ENCODE assay signal across 23 cellular contexts in genomic region chr20:25567286-25567685, GRCh38.
"Had no signal": no experiment of that assay in that cellular context is flagged by ENCODE, and none has a peak within 500 bp of the region (broad histone marks: within the 10 kb centered on the region; RNA-seq: fewer than 3 reads in every experiment).

No MANE protein-coding gene starts in this region.

- H3K9me3 Mint-ChIP-seq: effector memory CD8-positive, alpha-beta T cell had no signal

- H3K4me3 Mint-ChIP-seq: effector memory CD8-positive, alpha-beta T cell; immature natural killer cell; natural killer cell; type B pancreatic cell had no signal

- H3K4me3 ChIP-seq: lower lobe of right lung, pancreas, right lobe of liver, testis, tibial artery had no signal

- ATAC-seq: effector memory CD8-positive, alpha-beta T cell; left colon; left ventricle myocardium superior; lower lobe of right lung; pancreas; right lobe of liver had no signal

- H3K9me3 ChIP-seq: lower lobe of right lung, neutrophil, pancreas, right lobe of liver, testis, tibial artery had no signal

- H3K27me3 Mint-ChIP-seq: effector memory CD8-positive, alpha-beta T cell; type B pancreatic cell had no signal

- H3K4me1 Mint-ChIP-seq: immature natural killer cell, natural killer cell had no signal

- H3K27me3 ChIP-seq: neutrophil, pancreas, right lobe of liver, testis, tibial artery had no signal

- H3K27ac Mint-ChIP-seq: effector memory CD8-positive, alpha-beta T cell; immature natural killer cell; natural killer cell; type B pancreatic cell had no signal

- H3K4me1 ChIP-seq: lower lobe of right lung, pancreas, right lobe of liver, tibial artery had no signal

- H3K36me3 Mint-ChIP-seq: natural killer cell had no signal

- DNase-seq: cortex of kidney; effector memory CD8-positive, alpha-beta T cell; hypothalamus; immature natural killer cell; islet precursor cell; kidney glomerular epithelial cell; left colon; left ventricle myocardium superior; lower lobe of right lung; natural killer cell; pancreas; right lobe of liver; small intestine; stimulated activated CD4-positive, alpha-beta T cell treated with anti-CD3 and anti-CD28 coated beads, Interleukin-12 subunit alpha, Interleukin-12 subunit beta, amount 100 ng/mL, for 4 hours; stimulated activated CD4-positive, alpha-beta T cell treated with anti-CD3 and anti-CD28 coated beads, Interleukin-1b, Interleukin-23, amount 100 ng/mL, for 48 hours; stimulated activated CD4-positive, alpha-beta T cell treated with anti-CD3 and anti-CD28 coated beads, Interleukin-4, amount 100 ng/mL, for 1 hour; stimulated activated CD8-positive, alpha-beta memory T cell treated with anti-CD3 and anti-CD28 coated beads, Interleukin-4, amount 100 ng/mL, for 48 hours; stimulated activated naive CD4-positive, alpha-beta T cell; substantia nigra; testis; tibial artery had no signal

- H3K36me3 ChIP-seq: lower lobe of right lung, neutrophil, pancreas, right lobe of liver had no signal

- H3K27ac ChIP-seq: lower lobe of right lung, neutrophil, pancreas, right lobe of liver, testis, tibial artery had no signal
